In the genomic region with DNA sequence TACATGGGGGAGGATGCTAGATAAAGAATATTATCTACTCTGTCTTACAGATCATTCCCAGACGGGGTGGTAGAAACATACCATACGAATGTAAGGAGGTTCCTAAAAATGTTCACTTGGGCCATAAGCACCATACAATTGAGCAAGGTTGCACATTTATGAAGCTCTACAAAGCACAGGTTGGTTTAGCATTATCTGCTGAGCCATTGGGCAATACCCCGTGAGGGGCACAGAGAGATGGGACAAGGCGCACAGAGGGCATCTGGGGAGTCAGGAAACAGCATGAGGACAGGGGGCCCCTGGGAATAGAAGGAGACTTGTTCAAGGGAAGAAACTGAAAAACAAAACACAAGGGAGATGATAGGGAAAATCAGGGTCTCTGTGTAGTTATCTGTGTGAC, we compare ENCODE assay signal across 1 cellular context.
A peak's percentile ranks its signal among the peaks of the same experiment; 100 is the strongest.
TF ChIP-seq lines count a peak whose summit lies in the region.

No MANE protein-coding gene starts in this region.

TF ChIP-seq in A549, 52 proteins besides CTCF, POLR2A, EP300 and RAD21 (continued from another document):
- TF ChIP-seq, protein P1, sequence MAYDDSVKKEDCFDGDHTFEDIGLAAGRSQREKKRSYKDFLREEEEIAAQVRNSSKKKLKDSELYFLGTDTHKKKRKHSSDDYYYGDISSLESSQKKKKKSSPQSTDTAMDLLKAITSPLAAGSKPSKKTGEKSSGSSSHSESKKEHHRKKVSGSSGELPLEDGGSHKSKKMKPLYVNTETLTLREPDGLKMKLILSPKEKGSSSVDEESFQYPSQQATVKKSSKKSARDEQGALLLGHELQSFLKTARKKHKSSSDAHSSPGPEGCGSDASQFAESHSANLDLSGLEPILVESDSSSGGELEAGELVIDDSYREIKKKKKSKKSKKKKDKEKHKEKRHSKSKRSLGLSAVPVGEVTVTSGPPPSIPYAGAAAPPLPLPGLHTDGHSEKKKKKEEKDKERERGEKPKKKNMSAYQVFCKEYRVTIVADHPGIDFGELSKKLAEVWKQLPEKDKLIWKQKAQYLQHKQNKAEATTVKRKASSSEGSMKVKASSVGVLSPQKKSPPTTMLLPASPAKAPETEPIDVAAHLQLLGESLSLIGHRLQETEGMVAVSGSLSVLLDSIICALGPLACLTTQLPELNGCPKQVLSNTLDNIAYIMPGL (CRISPR knock-in tag; IDR thresholded peaks at IDR 0.05; ENCODE audit: borderline replicate concordance), result no peak
- peak; percentile 18 for TF ChIP-seq MAFK (IDR thresholded peaks at IDR 0.05; ENCODE audit: partially characterized antibody)
- TF ChIP-seq HOXA7 (CRISPR knock-in tag; IDR thresholded peaks at IDR 0.05), result 0 out of 2 replicates have a peak, but pooled peaks have one; percentile 25
- TF ChIP-seq PHF8 (IDR thresholded peaks at IDR 0.05; ENCODE audit: borderline replicate concordance, low read depth), result no peak
- no peak for TF ChIP-seq RCOR1 (IDR thresholded peaks at IDR 0.05; ENCODE audit: low read depth, low read length)
- peak; percentile 64; the same call in 1 of the 2 replicates for TF ChIP-seq EHF (CRISPR knock-in tag; IDR thresholded peaks at IDR 0.05)
- TF ChIP-seq NPAS2 (CRISPR knock-in tag; IDR thresholded peaks at IDR 0.05; ENCODE audit: borderline replicate concordance), result 0 out of 2 replicates have a peak, but pooled peaks have one; percentile 20
- no peak for TF ChIP-seq RARB (CRISPR knock-in tag; IDR thresholded peaks at IDR 0.05)
- TF ChIP-seq ZNF302 (CRISPR knock-in tag; IDR thresholded peaks at IDR 0.05), result 0 out of 2 replicates have a peak, but pooled peaks have one; percentile 54
